ENCODE assay signal across 8 cellular contexts in the genomic region with DNA sequence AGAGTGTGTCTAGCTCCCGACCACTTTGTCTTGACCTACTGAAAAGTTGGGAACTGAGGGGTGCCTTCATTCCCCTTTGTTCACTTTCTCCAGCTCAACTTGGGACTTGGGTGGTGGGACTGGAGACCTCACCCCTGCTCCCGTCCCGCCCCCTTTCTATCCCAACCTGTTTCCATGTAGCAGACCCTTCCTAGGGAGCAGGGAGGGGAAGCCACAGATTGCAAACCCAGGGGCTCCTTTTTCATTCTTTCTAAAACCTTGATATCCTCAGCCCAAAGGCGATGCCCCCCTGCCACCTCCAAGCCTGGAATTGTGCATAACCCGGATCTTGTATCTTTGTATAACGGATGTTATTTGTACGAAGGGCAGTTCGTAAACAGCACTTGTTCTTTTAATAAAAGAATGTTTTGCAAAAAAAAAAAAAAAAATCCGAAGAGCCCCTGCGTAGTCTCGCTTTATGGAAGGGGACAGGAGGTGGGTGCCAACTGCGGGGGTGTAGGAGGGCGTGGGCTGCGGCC. TPM values are rescaled to one million over a fixed set of nuclear protein-coding genes. Genes with fewer than 3 reads are reported as not detected.
DNase-seq lines count a peak whose midpoint lies in the region; ATAC-seq and TF ChIP-seq lines count a peak whose summit lies in the region.

No MANE protein-coding gene starts in this region.

- no peaks in the 10 kb centered on the region for H3K9me3 Mint-ChIP-seq in natural killer cell treated with Interleukin-12 subunit alpha and Interleukin-12 subunit beta and Interleukin-15 and Interleukin-18, amount 100 ng/mL, for 72 hours

- DNase-seq in AG10803 (ENCODE audit: low read depth) = no peak
- DNase-seq in colonic mucosa = no peak
- no peak for DNase-seq in natural killer cell treated with Interleukin-12 subunit alpha and Interleukin-12 subunit beta and Interleukin-15 and Interleukin-18, amount 100 ng/mL, for 72 hours (ENCODE audit: low spot score)
- DNase-seq in middle frontal gyrus (ENCODE audit: extremely low spot score, low spot score) = no peak
- no peak for DNase-seq in NCI-H69 (lab: John Stamatoyannopoulos, UW)
- no peak for DNase-seq in posterior cingulate gyrus

- H3K4me3 ChIP-seq in AG10803 (ENCODE audit: low read length) (peak overlapping the region; percentile 62), Loucy (ENCODE audit: low read length, poor library complexity, severe bottlenecking) (peak overlapping the region; percentile 76), colonic mucosa (peak overlapping the region; percentile 49)

- H3K36me3 ChIP-seq in Loucy (ENCODE audit: insufficient read depth, low read length) (no peaks in the 10 kb centered on the region; the same call in 1 of the 2 replicates), colonic mucosa (no peaks in the 10 kb centered on the region)

- H3K27ac ChIP-seq in colonic mucosa = peak overlapping the region; percentile 79

- H3K4me1 ChIP-seq in Loucy (ENCODE audit: insufficient read depth, low read length, poor library complexity, severe bottlenecking) = peaks cover 43% of the 10 kb centered on the region
- H3K4me1 ChIP-seq in colonic mucosa = peaks cover 34% of the 10 kb centered on the region

- no peaks in the 10 kb centered on the region for H3K36me3 Mint-ChIP-seq in natural killer cell treated with Interleukin-12 subunit alpha and Interleukin-12 subunit beta and Interleukin-15 and Interleukin-18, amount 100 ng/mL, for 72 hours

- peak overlapping the region; percentile 94 to 98 for H3K27ac Mint-ChIP-seq in natural killer cell treated with Interleukin-12 subunit alpha and Interleukin-12 subunit beta and Interleukin-15 and Interleukin-18, amount 100 ng/mL, for 72 hours

- H3K4me3 Mint-ChIP-seq in natural killer cell treated with Interleukin-12 subunit alpha and Interleukin-12 subunit beta and Interleukin-15 and Interleukin-18, amount 100 ng/mL, for 72 hours = peak overlapping the region; percentile 83

- intact Hi-C loops in colonic mucosa (cut with DNase I) = no loop called here
- intact Hi-C loops in posterior cingulate gyrus (cut with DNase I) = no loop called here

- TF ChIP-seq CTCF in AG10803 (conservative IDR thresholded peaks at IDR 0.05; ENCODE audit: low read length) (0 out of 2 replicates have a peak, but pooled peaks have one; percentile 1), Loucy (conservative IDR thresholded peaks at IDR 0.05; ENCODE audit: low read length) (no peak), colonic mucosa (IDR thresholded peaks at IDR 0.05) (no peak)

- peak overlapping the region; percentile 85 for H3K9ac ChIP-seq in Loucy (ENCODE audit: low read depth, low read length, poor library complexity, severe bottlenecking)
- peak overlapping the region; percentile 76 to 88 for H3K9ac ChIP-seq in colonic mucosa (ENCODE audit: low read depth in 2 of 2, low read length in 2 of 2)

- H3K79me2 ChIP-seq in Loucy (ENCODE audit: insufficient read depth, low read length) = peaks cover 19% of the 10 kb centered on the region

- peaks cover 5% of the 10 kb centered on the region for H4K20me1 ChIP-seq in Loucy (ENCODE audit: insufficient read depth, low read length, poor library complexity, severe bottlenecking)

- H3K9me2 ChIP-seq in Loucy (replicated peaks; ENCODE audit: low read depth, low read length) = no peaks in the 10 kb centered on the region

- no peaks in the 10 kb centered on the region for H3K27me3 ChIP-seq in Loucy (ENCODE audit: insufficient read depth, low read length, poor library complexity, severe bottlenecking)
- no peaks in the 10 kb centered on the region for H3K27me3 ChIP-seq in colonic mucosa

- H3K9me3 ChIP-seq in Loucy (ENCODE audit: insufficient read depth, low read depth, low read length) (no peaks in the 10 kb centered on the region), colonic mucosa (no peaks in the 10 kb centered on the region)

- peak overlapping the region; percentile 66; the same call in 1 of the 2 replicates for H2AFZ ChIP-seq in Loucy (ENCODE audit: low read length)

- no peaks in the 10 kb centered on the region for H3K27me3 Mint-ChIP-seq in natural killer cell treated with Interleukin-12 subunit alpha and Interleukin-12 subunit beta and Interleukin-15 and Interleukin-18, amount 100 ng/mL, for 72 hours

- H3F3A ChIP-seq in Loucy (ENCODE audit: low read depth) = no peaks in the 10 kb centered on the region

- H3K4me2 ChIP-seq in Loucy (ENCODE audit: low read depth, low read length, poor library complexity, severe bottlenecking) = peak overlapping the region; percentile 96

- ATAC-seq in natural killer cell treated with Interleukin-12 subunit alpha and Interleukin-12 subunit beta and Interleukin-15 and Interleukin-18, amount 100 ng/mL, for 72 hours = no peak
- ATAC-seq in GM21786 (IDR thresholded peaks at IDR 0.05; ENCODE audit: unreplicated experiment) = no peak

- H3K4me1 Mint-ChIP-seq in natural killer cell treated with Interleukin-12 subunit alpha and Interleukin-12 subunit beta and Interleukin-15 and Interleukin-18, amount 100 ng/mL, for 72 hours (ENCODE audit: low read depth in 2 of 2) = peaks cover 65 to 79% of the 10 kb centered on the region in 2 donors

RNA-seq across cellular contexts. Expression of a gene that starts 0.7 kb away (rescaled TPM):
- 100 to 1,000 TPM in 1 of 2 donors, 10 to 100 TPM in 1; 82.2 to 152 TPM for total RNA-seq in colonic mucosa
- 10 to 100 TPM; 48.3 to 58.7 TPM for total RNA-seq in natural killer cell treated with Interleukin-12 subunit alpha and Interleukin-12 subunit beta and Interleukin-15 and Interleukin-18, amount 100 ng/mL, for 72 hours

RNA-seq across cellular contexts. Expression of a gene that starts 18.7 kb away (rescaled TPM):
- total RNA-seq in colonic mucosa = 10 to 100 TPM; 27.2 to 45.5 TPM
- total RNA-seq in natural killer cell treated with Interleukin-12 subunit alpha and Interleukin-12 subunit beta and Interleukin-15 and Interleukin-18, amount 100 ng/mL, for 72 hours = not detected

RNA-seq across cellular contexts. Expression of a gene that starts 23.1 kb away (rescaled TPM):
- 100 to 1,000 TPM; 160 to 253 TPM for total RNA-seq in colonic mucosa
- 100 to 1,000 TPM; 288 to 306 TPM for total RNA-seq in natural killer cell treated with Interleukin-12 subunit alpha and Interleukin-12 subunit beta and Interleukin-15 and Interleukin-18, amount 100 ng/mL, for 72 hours

RNA-seq across cellular contexts. Expression of a gene that starts 24.4 kb away (rescaled TPM):
- 100 to 1,000 TPM in 1 of 2 donors, 10 to 100 TPM in 1; 74.1 to 109 TPM for total RNA-seq in colonic mucosa
- total RNA-seq in natural killer cell treated with Interleukin-12 subunit alpha and Interleukin-12 subunit beta and Interleukin-15 and Interleukin-18, amount 100 ng/mL, for 72 hours = 100 to 1,000 TPM; 319 to 324 TPM

RNA-seq across cellular contexts. Expression of a gene that starts 54.7 kb away (rescaled TPM):
- total RNA-seq in colonic mucosa = 1 to 10 TPM; 1.1 to 1.8 TPM
- 10 to 100 TPM; 20.5 to 41.0 TPM for total RNA-seq in natural killer cell treated with Interleukin-12 subunit alpha and Interleukin-12 subunit beta and Interleukin-15 and Interleukin-18, amount 100 ng/mL, for 72 hours

Comparison
In these comparisons a context has a peak if more than half of its experiments do, and no peak if none do; other contexts are left out.
1. RNA of a gene that starts 18.7 kb away (total RNA-seq): 27.2 to 45.5 TPM in colonic mucosa; not detected in natural killer cell treated with Interleukin-12 subunit alpha and Interleukin-12 subunit beta and Interleukin-15 and Interleukin-18, amount 100 ng/mL, for 72 hours; every median in the first group is over 10 times any median in the second.
2. Peak in every context shown above with its lines, with median percentiles within 50 percentile points of each other: H3K4me3 ChIP-seq.